ENCODE assay signal across 1 cellular context in the genomic region with DNA sequence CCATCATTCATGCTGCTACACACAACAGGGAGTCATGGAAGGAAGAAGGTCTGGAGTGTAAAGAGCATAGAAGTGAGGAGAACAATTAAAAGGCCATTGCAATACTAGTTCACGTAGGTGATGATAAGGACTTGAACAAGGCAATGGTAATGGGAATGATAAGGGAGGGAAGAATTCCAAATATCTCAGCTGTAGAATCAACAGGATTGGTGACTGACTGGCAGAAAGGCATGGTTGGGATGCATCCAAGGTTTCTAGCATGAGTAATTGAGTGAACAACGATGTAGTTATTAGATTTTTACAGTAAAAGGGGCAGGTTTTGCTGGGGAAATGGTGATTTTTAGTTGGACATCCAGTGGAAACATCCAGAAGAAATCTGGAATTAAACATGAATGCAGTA.
TF ChIP-seq lines count a peak whose summit lies in the region.

No MANE protein-coding gene starts in this region.

TF ChIP-seq in IMR-90, 13 proteins besides CTCF, POLR2A, EP300 and RAD21:
- TF ChIP-seq, protein P1, sequence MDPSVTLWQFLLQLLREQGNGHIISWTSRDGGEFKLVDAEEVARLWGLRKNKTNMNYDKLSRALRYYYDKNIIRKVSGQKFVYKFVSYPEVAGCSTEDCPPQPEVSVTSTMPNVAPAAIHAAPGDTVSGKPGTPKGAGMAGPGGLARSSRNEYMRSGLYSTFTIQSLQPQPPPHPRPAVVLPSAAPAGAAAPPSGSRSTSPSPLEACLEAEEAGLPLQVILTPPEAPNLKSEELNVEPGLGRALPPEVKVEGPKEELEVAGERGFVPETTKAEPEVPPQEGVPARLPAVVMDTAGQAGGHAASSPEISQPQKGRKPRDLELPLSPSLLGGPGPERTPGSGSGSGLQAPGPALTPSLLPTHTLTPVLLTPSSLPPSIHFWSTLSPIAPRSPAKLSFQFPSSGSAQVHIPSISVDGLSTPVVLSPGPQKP (IDR thresholded peaks at IDR 0.05; ENCODE audit: borderline replicate concordance, low read depth, low read length): no peak
- TF ChIP-seq MAZ (IDR thresholded peaks at IDR 0.05; ENCODE audit: borderline replicate concordance, low read depth, low read length) (no peak), RCOR1 (IDR thresholded peaks at IDR 0.05; ENCODE audit: insufficient replicate concordance, low read length) (no peak), MXI1 (IDR thresholded peaks at IDR 0.05; ENCODE audit: borderline replicate concordance, low read depth, low read length) (no peak), SMC3 (IDR thresholded peaks at IDR 0.05; ENCODE audit: low read depth, low read length) (no peak), FOS (IDR thresholded peaks at IDR 0.05; ENCODE audit: low read depth, low read length) (no peak)
